ENCODE assay signal across 14 cellular contexts in genomic region chr14:97379091-97379531, GRCh38.
DNase-seq lines count a peak whose midpoint lies in the region; ATAC-seq and TF ChIP-seq lines count a peak whose summit lies in the region.
"Had no signal": no experiment of that assay in that cellular context is flagged by ENCODE, and none has a peak within 500 bp of the region (broad histone marks: within the 10 kb centered on the region; RNA-seq: fewer than 3 reads in every experiment).

No MANE protein-coding gene starts in this region.

- H3K4me3 Mint-ChIP-seq in CD4-positive, alpha-beta T cell: peak overlapping the region; percentile 68
- H3K4me3 Mint-ChIP-seq in activated T-cell treated with anti-CD3 and anti-CD28 coated beads, Interleukin-2, amount 50 U/mL, for 72 hours: peak overlapping the region; percentile 53 to 64
- H3K4me3 Mint-ChIP-seq in immature natural killer cell: peak overlapping the region; percentile 73 to 89 (median 82)
- H3K4me3 Mint-ChIP-seq: brain had no signal

- peak in 6 of 10 experiments; percentile 4 to 31 (median 18) for DNase-seq in CD4-positive, alpha-beta T cell
- DNase-seq in NB4 (ENCODE audit: low read depth) (peak; percentile 5), immature natural killer cell (peak; percentile 78 to 81 (median 81)), ACHN (no peak), NCI-H1092 (lab: John Stamatoyannopoulos, UW) (no peak), posterior vena cava (ENCODE audit: low spot score) (no peak)
- peak; percentile 49 to 57 for DNase-seq in activated T-cell treated with anti-CD3 and anti-CD28 coated beads, Interleukin-2, amount 50 U/mL, for 72 hours
- DNase-seq: DND-41, foreskin keratinocyte, NCI-H1048, posterior cingulate gyrus had no signal

- peaks cover 54% of the 10 kb centered on the region for H3K4me1 Mint-ChIP-seq in CD4-positive, alpha-beta T cell (ENCODE audit: low read depth)
- peaks cover 62% of the 10 kb centered on the region for H3K4me1 Mint-ChIP-seq in activated T-cell treated with anti-CD3 and anti-CD28 coated beads, Interleukin-2, amount 50 U/mL, for 72 hours (ENCODE audit: low read depth)
- peaks cover 79 to 86% of the 10 kb centered on the region in 2 donors for H3K4me1 Mint-ChIP-seq in immature natural killer cell

- no peaks in the 10 kb centered on the region for H3K27me3 ChIP-seq in CD4-positive, alpha-beta T cell (ENCODE audit: control insufficient read depth, insufficient read depth, low read length)
- H3K27me3 ChIP-seq: vagina had no signal

- H3K9me3 ChIP-seq in CD4-positive, alpha-beta T cell (ENCODE audit: control insufficient read depth, low read length): peaks cover 5% of the 10 kb centered on the region
- H3K9me3 ChIP-seq: vagina had no signal

- POLR2A ChIA-PET in CD4-positive, alpha-beta T cell (lab: Charles Lee): interaction anchor here (0.9 to 2.0 kb wide), 3 partner anchors 11 to 223 kb away, joined by 4 read pairs; no protein-coding TSS in a partner anchor

- no peaks in the 10 kb centered on the region for H3K36me3 Mint-ChIP-seq in CD4-positive, alpha-beta T cell (ENCODE audit: low read depth)
- peaks cover 4 to 5% of the 10 kb centered on the region in 2 donors for H3K36me3 Mint-ChIP-seq in activated T-cell treated with anti-CD3 and anti-CD28 coated beads, Interleukin-2, amount 50 U/mL, for 72 hours (ENCODE audit: insufficient read depth in 2 of 2)
- H3K36me3 Mint-ChIP-seq in immature natural killer cell: peaks cover 0 to 17% (median 5%) of the 10 kb centered on the region in 3 donors
- H3K36me3 Mint-ChIP-seq: brain had no signal

- no peak overlapping the region for H3K27ac ChIP-seq in CD4-positive, alpha-beta T cell (ENCODE audit: low read depth, low read length)
- H3K27ac ChIP-seq: foreskin keratinocyte, vagina had no signal

- CTCF ChIA-PET in CD4-positive, alpha-beta T cell (lab: Charles Lee): no interaction called here

- peak overlapping the region; percentile 58 for H3K27ac Mint-ChIP-seq in CD4-positive, alpha-beta T cell
- peak overlapping the region; percentile 85 for H3K27ac Mint-ChIP-seq in activated T-cell treated with anti-CD3 and anti-CD28 coated beads, Interleukin-2, amount 50 U/mL, for 72 hours
- H3K27ac Mint-ChIP-seq in immature natural killer cell: peak overlapping the region; percentile 88 to 99 (median 96)

- no peaks in the 10 kb centered on the region for H3K27me3 Mint-ChIP-seq in CD4-positive, alpha-beta T cell
- H3K27me3 Mint-ChIP-seq in activated T-cell treated with anti-CD3 and anti-CD28 coated beads, Interleukin-2, amount 50 U/mL, for 72 hours (ENCODE audit: low read depth): no peaks in the 10 kb centered on the region
- peaks cover 0 to 3% (median 2%) of the 10 kb centered on the region in 3 donors for H3K27me3 Mint-ChIP-seq in immature natural killer cell (ENCODE audit: low read depth in 3 of 3)

- H3K9me3 Mint-ChIP-seq in CD4-positive, alpha-beta T cell: no peaks in the 10 kb centered on the region
- peaks cover 4 to 5% of the 10 kb centered on the region in 2 donors for H3K9me3 Mint-ChIP-seq in activated T-cell treated with anti-CD3 and anti-CD28 coated beads, Interleukin-2, amount 50 U/mL, for 72 hours
- peaks cover 7 to 15% (median 9%) of the 10 kb centered on the region in 6 donors for H3K9me3 Mint-ChIP-seq in immature natural killer cell
- H3K9me3 Mint-ChIP-seq: brain had no signal

- in situ Hi-C loops in ACHN (cut with HindIII; ENCODE audit: low pct_ligation_motif_present, low pct_unique_long_range_greater_than_20kb, low sequenced_read_pairs): no loop called here

- intact Hi-C loops in CD4-positive, alpha-beta T cell (cut with DNase I, micrococcal nuclease): no loop called here
- intact Hi-C loops in posterior vena cava (cut with DNase I): no loop called here

- peak; percentile 43 for ATAC-seq in CD4-positive, alpha-beta T cell (ENCODE audit: poor library complexity)
- peak in 1 of 2 donors; percentile 10 for ATAC-seq in activated T-cell treated with anti-CD3 and anti-CD28 coated beads, Interleukin-2, amount 50 U/mL, for 72 hours (replicated peaks in 1 of 2)
- no peak for ATAC-seq in GM18870 (IDR thresholded peaks at IDR 0.05; ENCODE audit: unreplicated experiment)
- ATAC-seq: foreskin keratinocyte had no signal

- no peak overlapping the region for H3K4me3 ChIP-seq in NB4 (ENCODE audit: low read depth, low read length)
- H3K4me3 ChIP-seq: vagina had no signal

- TF ChIP-seq CTCF in CD4-positive, alpha-beta T cell (IDR thresholded peaks at IDR 0.05): no peak
- no peak for TF ChIP-seq CTCF in NB4 (IDR thresholded peaks at IDR 0.05; ENCODE audit: low read depth, low read length)

- TF ChIP-seq POLR2A in NB4 (IDR thresholded peaks at IDR 0.05; ENCODE audit: extremely low read depth, insufficient read length): no peak

Comparison
In these comparisons a context has a peak if more than half of its experiments do, and no peak if none do; other contexts are left out.
1. DNase-seq: peak in CD4-positive, alpha-beta T cell (6 of 10), NB4 (single experiment), activated T-cell treated with anti-CD3 and anti-CD28 coated beads, Interleukin-2, amount 50 U/mL, for 72 hours (2 of 2) and immature natural killer cell (3 of 3); none in ACHN (single experiment), NCI-H1092 (single experiment) and posterior vena cava (single experiment).
2. Peak in every context shown above with its lines, with median percentiles within 50 percentile points of each other: H3K27ac Mint-ChIP-seq and H3K4me3 Mint-ChIP-seq.